Comparison of ENCODE assay signal across 25 cellular contexts in the genomic region with DNA sequence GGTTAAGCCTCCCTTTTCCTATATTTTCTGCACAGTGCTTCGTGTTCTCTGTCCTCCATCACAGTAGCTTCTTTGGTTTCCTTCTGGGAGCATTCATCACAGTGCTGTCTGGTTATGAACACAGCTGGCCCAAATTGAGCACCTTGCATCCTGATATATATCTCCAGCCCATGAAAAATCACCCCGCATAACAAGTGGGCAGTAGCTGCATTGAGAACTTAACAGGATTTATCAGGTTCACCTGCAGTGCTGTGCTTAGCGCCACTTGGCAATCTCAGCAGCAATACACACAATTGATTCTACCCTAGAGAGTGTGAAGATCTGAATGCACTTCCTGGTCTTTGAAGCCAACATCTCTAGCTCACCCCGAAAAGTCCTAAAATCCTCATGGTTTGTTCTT.
"Had no signal": no experiment of that assay in that cellular context is flagged by ENCODE, and none has a peak within 500 bp of the region (broad histone marks: within the 10 kb centered on the region; RNA-seq: fewer than 3 reads in every experiment).

No MANE protein-coding gene starts in this region.

- H3K4me1 Mint-ChIP-seq: stimulated activated naive B cell treated with anti-CD40 and anti-IgM and Interleukin-4, amounts not matched to agents 10 μg/mL and 1 μg/mL and 100 μg/mL, for 72 hours had no signal

- H3K27ac Mint-ChIP-seq: naive thymus-derived CD4-positive, alpha-beta T cell; natural killer cell treated with Interleukin-12 subunit alpha and Interleukin-12 subunit beta and Interleukin-15 and Interleukin-18, amount 100 ng/mL, for 72 hours; stimulated activated naive B cell treated with anti-CD40 and anti-IgM and Interleukin-4, amounts not matched to agents 10 μg/mL and 1 μg/mL and 100 μg/mL, for 72 hours had no signal

- H3K4me3 ChIP-seq: left ventricle myocardium inferior, lung, mucosa of descending colon, pancreas, prostate gland, skin epidermis, stomach, testis, thyroid gland, transverse colon, upper lobe of left lung, vagina had no signal

- H3K36me3 ChIP-seq: left ventricle myocardium inferior, pancreas, prostate gland, stomach, thyroid gland, transverse colon, upper lobe of left lung, vagina had no signal

- H3K4me1 ChIP-seq: left ventricle myocardium inferior, pancreas, prostate gland, stomach, thyroid gland, transverse colon, upper lobe of left lung, vagina had no signal

- H3K36me3 Mint-ChIP-seq: naive thymus-derived CD4-positive, alpha-beta T cell; natural killer cell treated with Interleukin-12 subunit alpha and Interleukin-12 subunit beta and Interleukin-15 and Interleukin-18, amount 100 ng/mL, for 72 hours; stimulated activated naive B cell treated with anti-CD40 and anti-IgM and Interleukin-4, amounts not matched to agents 10 μg/mL and 1 μg/mL and 100 μg/mL, for 72 hours had no signal

- ATAC-seq: mucosa of descending colon; naive thymus-derived CD4-positive, alpha-beta T cell; natural killer cell treated with Interleukin-12 subunit alpha and Interleukin-12 subunit beta and Interleukin-15 and Interleukin-18, amount 100 ng/mL, for 72 hours; pancreas; right cardiac atrium; sciatic nerve; stimulated activated naive B cell treated with anti-CD40 and anti-IgM and Interleukin-4, amounts not matched to agents 10 μg/mL and 1 μg/mL and 100 μg/mL, for 72 hours; stimulated activated naive CD8-positive, alpha-beta T cell treated with anti-CD3 and anti-CD28 coated beads, Interleukin-15, Interleukin-2, amounts not matched to agents 100 U/mL and 50 U/mL, for 24 hours had no signal

- H3K27me3 ChIP-seq: pancreas, stomach, testis, thyroid gland, transverse colon, upper lobe of left lung, vagina had no signal

- H3K9me3 Mint-ChIP-seq: natural killer cell treated with Interleukin-12 subunit alpha and Interleukin-12 subunit beta and Interleukin-15 and Interleukin-18, amount 100 ng/mL, for 72 hours; stimulated activated naive B cell treated with anti-CD40 and anti-IgM and Interleukin-4, amounts not matched to agents 10 μg/mL and 1 μg/mL and 100 μg/mL, for 72 hours had no signal

- DNase-seq: islet precursor cell; left ventricle myocardium inferior; midbrain; naive thymus-derived CD4-positive, alpha-beta T cell; nucleus accumbens; pancreas; stimulated activated CD4-positive, alpha-beta T cell treated with anti-CD3 and anti-CD28 coated beads, Interleukin-12 subunit alpha, Interleukin-12 subunit beta, amount 100 ng/mL, for 4 hours; stimulated activated CD4-positive, alpha-beta T cell treated with anti-CD3 and anti-CD28 coated beads, Interleukin-15, amount 100 ng/mL, for 24 hours; stimulated activated CD4-positive, alpha-beta T cell treated with anti-CD3 and anti-CD28 coated beads, Interleukin-2, amount 100 ng/mL, for 24 hours; stimulated activated CD4-positive, alpha-beta T cell treated with anti-CD3 and anti-CD28 coated beads, Interleukin-4, amount 100 ng/mL, for 1 hour; stimulated activated naive B cell treated with anti-CD40 and anti-IgM and Interleukin-4, amounts not matched to agents 10 μg/mL and 1 μg/mL and 100 μg/mL, for 72 hours; stimulated activated naive CD8-positive, alpha-beta T cell treated with anti-CD3 and anti-CD28 coated beads, Interleukin-15, Interleukin-2, amounts not matched to agents 100 U/mL and 50 U/mL, for 24 hours; stomach; thyroid gland; transverse colon had no signal

- H3K4me3 Mint-ChIP-seq: naive thymus-derived CD4-positive, alpha-beta T cell; natural killer cell treated with Interleukin-12 subunit alpha and Interleukin-12 subunit beta and Interleukin-15 and Interleukin-18, amount 100 ng/mL, for 72 hours; stimulated activated naive B cell treated with anti-CD40 and anti-IgM and Interleukin-4, amounts not matched to agents 10 μg/mL and 1 μg/mL and 100 μg/mL, for 72 hours had no signal

- H3K27ac ChIP-seq: left ventricle myocardium inferior, pancreas, prostate gland, skin epidermis, stomach, testis, thyroid gland, transverse colon, upper lobe of left lung, vagina had no signal
